ENCODE assay signal across 25 cellular contexts in genomic region chr2:45236268-45236667, GRCh38.
"Had no signal": no experiment of that assay in that cellular context is flagged by ENCODE, and none has a peak within 500 bp of the region (broad histone marks: within the 10 kb centered on the region; RNA-seq: fewer than 3 reads in every experiment).

No MANE protein-coding gene starts in this region.

- H3K4me1 ChIP-seq: breast epithelium had no signal

- H3K4me2 ChIP-seq: SK-N-SH had no signal

- H3K36me3 ChIP-seq: breast epithelium, MG63, WERI-Rb-1 had no signal

- DNase-seq: activated CD4-positive, alpha-beta T cell treated with anti-CD3 and anti-CD28 coated beads for 4 hours; activated CD4-positive, alpha-beta T cell treated with anti-CD3 and anti-CD28 coated beads, Interleukin-2, amount 50 U/mL, for 48 hours; activated CD8-positive, alpha-beta memory T cell treated with anti-CD3 and anti-CD28 coated beads, Interleukin-2, amount 10 ng/mL, durations not matched to agents 7 days and 5 days; activated effector memory CD4-positive, alpha-beta T cell treated with anti-CD3 and anti-CD28 coated beads, Interleukin-2, amount 50 U/mL, for 16 hours; activated naive CD4-positive, alpha-beta T cell treated with Interleukin-2 at 50 U/mL for 16 hours; activated naive CD8-positive, alpha-beta T cell treated with anti-CD3 and anti-CD28 coated beads for 36 hours; activated T-cell treated with anti-CD3 and anti-CD28 coated beads, Interleukin-2, amount 50 U/mL, for 4 hours; caudate nucleus; MG63; MV-4-11; NCI-H1092 treated with DMSO at 0.1 percent for 48 hours; NCI-H1436; NCI-H1694 treated with DMSO at 0.1 percent for 48 hours; NCI-H2029 treated with DMSO at 0.1 percent for 48 hours; NCI-H345; NCI-H510A; NCI-H526 treated with DMSO at 0.1 percent for 48 hours; NCI-H82; RPMI8226; SK-N-SH; T-helper 1 cell; WERI-Rb-1 had no signal

- H3K9ac ChIP-seq: SK-N-SH had no signal

- H3K27ac ChIP-seq: breast epithelium, WERI-Rb-1 had no signal

- ATAC-seq: activated CD8-positive, alpha-beta memory T cell treated with anti-CD3 and anti-CD28 coated beads, Interleukin-2, amount 10 ng/mL, durations not matched to agents 7 days and 5 days; activated T-cell treated with anti-CD3 and anti-CD28 coated beads, Interleukin-2, amount 50 U/mL, for 4 hours; Panc1; Right ventricle myocardium inferior had no signal

- H3K27me3 ChIP-seq: breast epithelium, MG63 had no signal

- H3K9me3 ChIP-seq: breast epithelium, MG63, SK-N-SH had no signal

- H3K4me3 ChIP-seq: breast epithelium, MG63 had no signal

- H3K9me2 ChIP-seq: SK-N-SH had no signal
